9 cellular contexts compared by ENCODE assay signal in genomic region chr18:59697236-59697932, GRCh38. TPM values are rescaled to one million over a fixed set of nuclear protein-coding genes. Genes with fewer than 3 reads are reported as not detected.
A peak's percentile ranks its signal among the peaks of the same experiment; 100 is the strongest.
DNase-seq lines count a peak whose midpoint lies in the region; ATAC-seq, FAIRE-seq and TF ChIP-seq lines count a peak whose summit lies in the region.
"Had no signal": no experiment of that assay in that cellular context is flagged by ENCODE, and none has a peak within 500 bp of the region (broad histone marks: within the 10 kb centered on the region; RNA-seq: fewer than 3 reads in every experiment).

Gene CCBE1 (minus strand): TSS chr18:59697423.

- no peak for FAIRE-seq in D721Med (lab: Jason Lieb, UNC)

- WGBS in heart left ventricle, 4 donors, result 1 to 2% (median 1%) methylated on average over 29 to 46 of the region's 46 CpGs

- peak within 1 kb of the TSS; percentile 5 for H3K9ac ChIP-seq in rectal smooth muscle tissue (ENCODE audit: low read length)

- H3K27ac Mint-ChIP-seq in activated naive CD4-positive, alpha-beta T cell treated with anti-CD3 and anti-CD28 coated beads, Interleukin-2, amount 10 ng/mL, durations not matched to agents 7 days and 5 days, result no peak within 1 kb of the TSS

- in situ Hi-C loops in KBM-7 (cut with MboI; ENCODE audit: low pct_unique_long_range_greater_than_20kb, low sequenced_read_pairs), result no loop called here

- CTCF ChIA-PET in activated naive CD4-positive, alpha-beta T cell treated with anti-CD3 and anti-CD28 coated beads, Interleukin-2, amount 10 ng/mL, durations not matched to agents 7 days and 5 days (lab: Charles Lee), result interaction anchor here (0.6 to 1.7 kb wide), 11 partner anchors 12 to 937 kb away, joined by 3 to 22 read pairs (median 3); no protein-coding TSS in a partner anchor

- H3K36me3 Mint-ChIP-seq in activated naive CD4-positive, alpha-beta T cell treated with anti-CD3 and anti-CD28 coated beads, Interleukin-2, amount 10 ng/mL, durations not matched to agents 7 days and 5 days, result no peaks in the 10 kb centered on the region

- H3K27ac ChIP-seq in heart left ventricle, result peak within 1 kb of the TSS in 1 of 12 donors; percentile 86
- peak within 1 kb of the TSS; percentile 83 for H3K27ac ChIP-seq in rectal smooth muscle tissue (ENCODE audit: low read depth, low read length)

- no peaks in the 10 kb centered on the region for H3K9me3 ChIP-seq in heart left ventricle

- DNase-seq in D721Med (ENCODE audit: insufficient read length, low spot score), result peak; percentile 83
- DNase-seq in NCI-H1105 treated with DMSO at 0.1 percent for 48 hours (lab: John Stamatoyannopoulos, UW), result peak; percentile 70
- DNase-seq in activated naive CD4-positive, alpha-beta T cell treated with anti-CD3 and anti-CD28 coated beads, Interleukin-2, amount 10 ng/mL, durations not matched to agents 7 days and 5 days, result peak; percentile 53
- peak; percentile 20 to 80 (median 53) for DNase-seq in heart left ventricle
- DNase-seq in KBM-7, result no peak
- no peak for DNase-seq in superior temporal gyrus (ENCODE audit: extremely low spot score)

- no peaks in the 10 kb centered on the region for H3K36me3 ChIP-seq in heart left ventricle
- no peaks in the 10 kb centered on the region for H3K36me3 ChIP-seq in rectal smooth muscle tissue (ENCODE audit: control insufficient read depth, insufficient read depth, low read length)

- H3K4me1 ChIP-seq in heart left ventricle (peaks cover 0 to 18% (median 10%) of the 10 kb centered on the region in 12 donors), rectal smooth muscle tissue (ENCODE audit: control insufficient read depth, insufficient read depth, low read length) (peaks cover 26% of the 10 kb centered on the region)

- peak; percentile 75 for ATAC-seq in GM21423 (IDR thresholded peaks at IDR 0.05; ENCODE audit: unreplicated experiment)
- peak in 3 of 4 donors; percentile 81 to 92 (median 85) for ATAC-seq in heart left ventricle

- H3K4me1 Mint-ChIP-seq in activated naive CD4-positive, alpha-beta T cell treated with anti-CD3 and anti-CD28 coated beads, Interleukin-2, amount 10 ng/mL, durations not matched to agents 7 days and 5 days, result peaks cover 7% of the 10 kb centered on the region

- peak; percentile 67 for TF ChIP-seq CTCF in D721Med (IDR thresholded peaks at IDR 0.05; ENCODE audit: insufficient read depth, missing control alignments)
- peak; percentile 61 to 91 (median 77) for TF ChIP-seq CTCF in heart left ventricle (IDR thresholded peaks at IDR 0.05)

- no peak for TF ChIP-seq POLR2A in heart left ventricle (IDR thresholded peaks at IDR 0.05)

- H3K27me3 ChIP-seq in heart left ventricle, result peaks cover 0 to 71% (median 19%) of the 10 kb centered on the region in 9 donors
- peaks cover 2% of the 10 kb centered on the region for H3K27me3 ChIP-seq in rectal smooth muscle tissue (ENCODE audit: control insufficient read depth, insufficient read depth, low read length)

- no peaks in the 10 kb centered on the region for H3K9me3 Mint-ChIP-seq in activated naive CD4-positive, alpha-beta T cell treated with anti-CD3 and anti-CD28 coated beads, Interleukin-2, amount 10 ng/mL, durations not matched to agents 7 days and 5 days

- peaks cover 48% of the 10 kb centered on the region for H3K27me3 Mint-ChIP-seq in activated naive CD4-positive, alpha-beta T cell treated with anti-CD3 and anti-CD28 coated beads, Interleukin-2, amount 10 ng/mL, durations not matched to agents 7 days and 5 days

- no peak within 1 kb of the TSS for H3K4me3 Mint-ChIP-seq in activated naive CD4-positive, alpha-beta T cell treated with anti-CD3 and anti-CD28 coated beads, Interleukin-2, amount 10 ng/mL, durations not matched to agents 7 days and 5 days

- peak within 1 kb of the TSS; percentile 12 to 63 (median 52) for H3K4me3 ChIP-seq in heart left ventricle
- peak within 1 kb of the TSS; percentile 76 for H3K4me3 ChIP-seq in rectal smooth muscle tissue (ENCODE audit: low read length)

- intact Hi-C loops in heart left ventricle (cut with DNase I), result loop anchor here in 8 of 10 donors (5.0 to 10.0 kb wide), 9 partner anchors 65 to 243 kb away; no protein-coding TSS in a partner anchor

RNA-seq across cellular contexts. Expression of gene CCBE1, which starts in this region (rescaled TPM):
- 1 to 10 TPM in 3 of 9 donors, under 1 TPM in 6; 0.20 to 6.3 (median 0.74) TPM for total RNA-seq in heart left ventricle
- polyA plus RNA-seq in heart left ventricle, result under 1 TPM; 0.15 to 1.00 TPM
- total RNA-seq: T-helper 2 cell treated with Interferon-gamma antibody and Interleukin-4, amounts not matched to agents 100 ng/mL and 5 ng/mL, for 36 hours had no signal

Comparison
In these comparisons a context has a peak if more than half of its experiments do, and no peak if none do; other contexts are left out.
1. DNase-seq: peak in D721Med (single experiment), NCI-H1105 treated with DMSO at 0.1 percent for 48 hours (single experiment), activated naive CD4-positive, alpha-beta T cell treated with anti-CD3 and anti-CD28 coated beads, Interleukin-2, amount 10 ng/mL, durations not matched to agents 7 days and 5 days (single experiment) and heart left ventricle (5 of 5); none in KBM-7 (single experiment) and superior temporal gyrus (single experiment).